Comparison of ENCODE assay signal across 10 cellular contexts in the genomic region with DNA sequence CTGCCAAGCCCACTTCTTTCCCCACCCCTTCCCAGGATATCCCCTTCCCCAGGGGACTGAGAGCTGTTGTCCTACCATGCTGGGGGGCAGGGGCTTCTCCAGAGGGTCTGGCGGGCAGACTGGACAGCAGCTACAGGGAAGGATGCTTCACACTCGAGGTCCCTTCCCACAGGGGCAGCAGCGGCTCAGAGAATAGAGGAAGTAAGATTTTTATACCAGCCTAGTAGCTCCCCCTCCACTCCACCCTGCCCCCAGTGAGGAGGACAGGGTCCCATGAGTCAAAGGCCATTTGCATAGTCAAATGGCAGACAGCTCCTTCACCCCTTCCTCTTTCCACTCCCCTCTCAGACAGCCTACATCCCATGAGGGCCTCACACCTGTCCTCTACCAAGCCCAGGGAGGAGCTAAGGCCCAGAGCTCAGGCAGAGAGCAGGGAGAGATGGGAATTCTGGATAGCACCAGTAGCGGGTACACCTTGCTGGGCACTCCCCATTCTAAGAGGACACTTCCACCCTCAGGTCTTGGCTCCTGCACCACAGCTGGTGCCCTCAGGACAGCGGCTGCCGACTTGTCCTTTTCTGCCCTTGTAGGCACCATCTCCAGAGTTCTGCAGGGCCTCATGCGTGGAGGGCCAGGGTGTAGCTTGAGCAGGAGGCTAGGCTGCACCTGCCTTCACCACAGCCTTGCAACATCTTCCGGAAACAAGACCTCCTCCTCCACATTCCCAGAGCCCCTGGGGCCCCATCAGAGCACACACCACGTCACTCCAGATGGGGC. TPM values are rescaled to one million over a fixed set of nuclear protein-coding genes. Genes with fewer than 3 reads are reported as not detected.
DNase-seq lines count a peak whose midpoint lies in the region; ATAC-seq and TF ChIP-seq lines count a peak whose summit lies in the region.
"Had no signal": no experiment of that assay in that cellular context is flagged by ENCODE, and none has a peak within 500 bp of the region (broad histone marks: within the 10 kb centered on the region; RNA-seq: fewer than 3 reads in every experiment).

A gene with protein sequence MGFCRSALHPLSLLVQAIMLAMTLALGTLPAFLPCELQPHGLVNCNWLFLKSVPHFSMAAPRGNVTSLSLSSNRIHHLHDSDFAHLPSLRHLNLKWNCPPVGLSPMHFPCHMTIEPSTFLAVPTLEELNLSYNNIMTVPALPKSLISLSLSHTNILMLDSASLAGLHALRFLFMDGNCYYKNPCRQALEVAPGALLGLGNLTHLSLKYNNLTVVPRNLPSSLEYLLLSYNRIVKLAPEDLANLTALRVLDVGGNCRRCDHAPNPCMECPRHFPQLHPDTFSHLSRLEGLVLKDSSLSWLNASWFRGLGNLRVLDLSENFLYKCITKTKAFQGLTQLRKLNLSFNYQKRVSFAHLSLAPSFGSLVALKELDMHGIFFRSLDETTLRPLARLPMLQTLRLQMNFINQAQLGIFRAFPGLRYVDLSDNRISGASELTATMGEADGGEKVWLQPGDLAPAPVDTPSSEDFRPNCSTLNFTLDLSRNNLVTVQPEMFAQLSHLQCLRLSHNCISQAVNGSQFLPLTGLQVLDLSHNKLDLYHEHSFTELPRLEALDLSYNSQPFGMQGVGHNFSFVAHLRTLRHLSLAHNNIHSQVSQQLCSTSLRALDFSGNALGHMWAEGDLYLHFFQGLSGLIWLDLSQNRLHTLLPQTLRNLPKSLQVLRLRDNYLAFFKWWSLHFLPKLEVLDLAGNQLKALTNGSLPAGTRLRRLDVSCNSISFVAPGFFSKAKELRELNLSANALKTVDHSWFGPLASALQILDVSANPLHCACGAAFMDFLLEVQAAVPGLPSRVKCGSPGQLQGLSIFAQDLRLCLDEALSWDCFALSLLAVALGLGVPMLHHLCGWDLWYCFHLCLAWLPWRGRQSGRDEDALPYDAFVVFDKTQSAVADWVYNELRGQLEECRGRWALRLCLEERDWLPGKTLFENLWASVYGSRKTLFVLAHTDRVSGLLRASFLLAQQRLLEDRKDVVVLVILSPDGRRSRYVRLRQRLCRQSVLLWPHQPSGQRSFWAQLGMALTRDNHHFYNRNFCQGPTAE (minus strand): TSS at position 194 of the 777 bp plus-strand sequence. CDS start 116 bp downstream, at position 78.

- H3K27me3 Mint-ChIP-seq in CD4-positive, alpha-beta memory T cell: no peaks in the 10 kb centered on the region

- peaks cover 61% of the 10 kb centered on the region for H3K4me1 ChIP-seq in CD4-positive, alpha-beta memory T cell (ENCODE audit: insufficient read depth, low read length)
- H3K4me1 ChIP-seq in PC-3 (ENCODE audit: insufficient read depth, low read length) (peaks cover 4% of the 10 kb centered on the region), mucosa of descending colon (ENCODE audit: low read depth) (no peaks in the 10 kb centered on the region), thyroid gland (peaks cover 3 to 7% of the 10 kb centered on the region in 2 donors), colonic mucosa (no peaks in the 10 kb centered on the region)

- no TSS peak for BruUV-seq in PC-3 (replicated peaks; lab: Mats Ljungman, UMichigan)

- no peak within 1 kb of the TSS for H3K4me2 ChIP-seq in PC-3 (ENCODE audit: low read length)

- no peak for DNase-seq in CD4-positive, alpha-beta memory T cell
- DNase-seq in PC-3: no peak
- peak in 2 of 3 donors; percentile 28 to 58 for DNase-seq in mucosa of descending colon
- DNase-seq in DMS 273 treated with DMSO at 0.1 percent for 48 hours (lab: John Stamatoyannopoulos, UW): no peak
- DNase-seq in thyroid gland: no peak
- DNase-seq in colonic mucosa: no peak

- peak within 1 kb of the TSS in 7 of 8 donors; percentile 26 to 65 (median 54) for H3K4me3 Mint-ChIP-seq in CD4-positive, alpha-beta memory T cell

- H3K4me3 ChIP-seq in CD4-positive, alpha-beta memory T cell (ENCODE audit: low read length in 2 of 2): no peak within 1 kb of the TSS
- H3K4me3 ChIP-seq in PC-3 (ENCODE audit: low read length) (no peak within 1 kb of the TSS), mucosa of descending colon (no peak within 1 kb of the TSS), thyroid gland (replicated peaks in 1 of 3) (no peak within 1 kb of the TSS), colonic mucosa (no peak within 1 kb of the TSS)

- H3K36me3 ChIP-seq in CD4-positive, alpha-beta memory T cell (ENCODE audit: insufficient read depth, low read length): peaks cover 26% of the 10 kb centered on the region
- peaks cover 20% of the 10 kb centered on the region for H3K36me3 ChIP-seq in PC-3 (ENCODE audit: low read depth, low read length)
- H3K36me3 ChIP-seq in mucosa of descending colon (ENCODE audit: low read depth): peaks cover 4% of the 10 kb centered on the region
- peaks cover 24 to 25% of the 10 kb centered on the region in 2 donors for H3K36me3 ChIP-seq in thyroid gland
- H3K36me3 ChIP-seq in colonic mucosa: peaks cover 7% of the 10 kb centered on the region

- no peaks in the 10 kb centered on the region for H3F3A ChIP-seq in PC-3 (ENCODE audit: low read length, unreplicated experiment)

- 85 to 94% methylated on average over 6 to 9 of the region's 9 CpGs for WGBS in thyroid gland, 2 donors

- H3K27me3 ChIP-seq in CD4-positive, alpha-beta memory T cell (ENCODE audit: insufficient read depth, low read length): no peaks in the 10 kb centered on the region
- H3K27me3 ChIP-seq in PC-3 (ENCODE audit: low read length) (no peaks in the 10 kb centered on the region), thyroid gland (no peaks in the 10 kb centered on the region), colonic mucosa (no peaks in the 10 kb centered on the region)

- no peaks in the 10 kb centered on the region for H3K9me2 ChIP-seq in PC-3 (replicated peaks; ENCODE audit: low read length)

- H3K9ac ChIP-seq in PC-3 (ENCODE audit: low read length) (no peak within 1 kb of the TSS), colonic mucosa (ENCODE audit: low read depth in 2 of 2, low read length in 2 of 2) (peak within 1 kb of the TSS in 1 of 2 donors; percentile 12)

- POLR2A ChIA-PET in CD4-positive, alpha-beta memory T cell (lab: Charles Lee; ENCODE audit: partially characterized antibody): interaction anchor here (1.1 to 13.6 kb wide), 8 partner anchors 8 to 62 kb away, joined by 5 to 156 read pairs (median 9); partner anchors contain the start of genes GLYCTK, PPM1M, TWF2 and WDR82
- POLR2A ChIA-PET in PC-3 (lab: Charles Lee; ENCODE audit: unreplicated experiment): no interaction called here

- H3K27ac Mint-ChIP-seq in CD4-positive, alpha-beta memory T cell: peak within 1 kb of the TSS; percentile 64 to 93 (median 90)

- H3K27ac ChIP-seq in CD4-positive, alpha-beta memory T cell (ENCODE audit: low read depth, low read length): peak within 1 kb of the TSS; percentile 4
- H3K27ac ChIP-seq in PC-3 (ENCODE audit: low read length) (no peak within 1 kb of the TSS), thyroid gland (no peak within 1 kb of the TSS), colonic mucosa (no peak within 1 kb of the TSS)

- TF ChIP-seq POLR2A in thyroid gland (IDR thresholded peaks at IDR 0.05): no peak

- no peaks in the 10 kb centered on the region for H3K79me2 ChIP-seq in PC-3 (ENCODE audit: low read length)

- intact Hi-C loops in CD4-positive, alpha-beta memory T cell (cut with micrococcal nuclease): no loop called here
- intact Hi-C loops in PC-3 (cut with micrococcal nuclease) (no loop called here), mucosa of descending colon (cut with DNase I, micrococcal nuclease) (loop anchor here in 1 of 2 donors (10.0 kb wide), 1 partner anchor 109 kb away; no protein-coding TSS in a partner anchor), thyroid gland (cut with DNase I) (no loop called here), colonic mucosa (cut with DNase I) (no loop called here)

- TF ChIP-seq CTCF in PC-3 (conservative IDR thresholded peaks at IDR 0.05; ENCODE audit: low read depth, low read length) (no peak), mucosa of descending colon (IDR thresholded peaks at IDR 0.05) (no peak), thyroid gland (IDR thresholded peaks at IDR 0.05) (no peak), colonic mucosa (IDR thresholded peaks at IDR 0.05) (no peak)

- ATAC-seq in GM19023 (IDR thresholded peaks at IDR 0.05; ENCODE audit: unreplicated experiment): peak; percentile 75
- ATAC-seq in HG03045 (IDR thresholded peaks at IDR 0.05; ENCODE audit: unreplicated experiment): peak; percentile 78
- ATAC-seq in PC-3: peak; percentile 6; the same call in 1 of the 2 replicates
- ATAC-seq in mucosa of descending colon: peak; percentile 72

- peaks cover 32 to 75% (median 58%) of the 10 kb centered on the region in 4 donors for H3K4me1 Mint-ChIP-seq in CD4-positive, alpha-beta memory T cell

- no peaks in the 10 kb centered on the region for H3K9me3 Mint-ChIP-seq in CD4-positive, alpha-beta memory T cell

- CTCF ChIA-PET in CD4-positive, alpha-beta memory T cell (lab: Charles Lee; ENCODE audit: partially characterized antibody): interaction anchor here (0.7 to 12.2 kb wide), 8 partner anchors 8 to 220 kb away, joined by 3 to 247 read pairs (median 5); partner anchors contain the start of genes SEMA3G and TWF2
- CTCF ChIA-PET in PC-3 (lab: Charles Lee): no interaction called here

- H3K9me3 ChIP-seq in CD4-positive, alpha-beta memory T cell (ENCODE audit: control insufficient read depth in 1 of 2, low read length in 2 of 2): no peaks in the 10 kb centered on the region
- no peaks in the 10 kb centered on the region for H3K9me3 ChIP-seq in PC-3 (ENCODE audit: low read length)
- no peaks in the 10 kb centered on the region for H3K9me3 ChIP-seq in mucosa of descending colon
- H3K9me3 ChIP-seq in thyroid gland: no peaks in the 10 kb centered on the region
- H3K9me3 ChIP-seq in colonic mucosa: no peaks in the 10 kb centered on the region

- H3K36me3 Mint-ChIP-seq in CD4-positive, alpha-beta memory T cell: peaks cover 6 to 34% of the 10 kb centered on the region in 2 donors

- no peaks in the 10 kb centered on the region for H4K20me1 ChIP-seq in PC-3 (ENCODE audit: low read length)

- no peak within 1 kb of the TSS for H2AFZ ChIP-seq in PC-3 (ENCODE audit: low read length)

RNA-seq across cellular contexts. Expression of the gene that starts here (rescaled TPM):
- 1 to 10 TPM; 2.3 to 3.0 TPM for total RNA-seq in CD4-positive, alpha-beta memory T cell
- polyA plus RNA-seq in CD4-positive, alpha-beta memory T cell: not detected
- total RNA-seq in PC-3 (2014; rRNA removed): not detected in 2 replicates
- total RNA-seq in mucosa of descending colon: under 1 TPM in 2 of 3 donors, not detected in 1; 0.77 to 0.89 TPM
- under 1 TPM in 1 of 4 donors, not detected in 3; 0.40 TPM for total RNA-seq in thyroid gland
- under 1 TPM; 0.25 to 0.27 TPM for total RNA-seq in colonic mucosa
- total RNA-seq: bronchial epithelial cell, pulmonary artery endothelial cell had no signal

Comparison
In these comparisons a context has a peak if more than half of its experiments do, and no peak if none do; other contexts are left out.
1. Peak in ATAC-seq in PC-3; RNA of the gene not detected or under 1 TPM.
2. Peak in DNase-seq and ATAC-seq in mucosa of descending colon; RNA of the gene not detected or under 1 TPM.
3. ATAC-seq: peak in every context shown above with its lines; median percentile 78 in HG03045; 75 in GM19023; 72 in mucosa of descending colon; 6 in PC-3.